Comparison of ENCODE assay signal across 9 cellular contexts in genomic region chr7:142459557-142459963, GRCh38.
DNase-seq lines count a peak whose midpoint lies in the region; ATAC-seq, FAIRE-seq and TF ChIP-seq lines count a peak whose summit lies in the region.
"Had no signal": no experiment of that assay in that cellular context is flagged by ENCODE, and none has a peak within 500 bp of the region (broad histone marks: within the 10 kb centered on the region; RNA-seq: fewer than 3 reads in every experiment).

No MANE protein-coding gene starts in this region.

- no peak overlapping the region for H3K4me3 Mint-ChIP-seq in nephron
- H3K4me3 Mint-ChIP-seq: IgD-negative memory B cell had no signal

- ATAC-seq in SK-N-SH treated with all-trans-retinoic acid at 6 μM for 48 hours (peak; percentile 91), esophagus mucosa (peak; percentile 67)

- H2AFZ ChIP-seq in GM23248, result no peak overlapping the region

- DNase-seq in ELF-1 (ENCODE audit: low read depth, low spot score) (peak; percentile 69), GM23248 (peak; percentile 73)
- DNase-seq in Jurkat, Clone E6-1 (ENCODE audit: low read depth, low spot score), result peak; percentile 86
- no peak for DNase-seq in effector CD8-positive, alpha-beta T cell (lab: John Stamatoyannopoulos, UW)

- H3K79me2 ChIP-seq in GM23248 (ENCODE audit: insufficient read depth), result no peaks in the 10 kb centered on the region

- peaks cover 9% of the 10 kb centered on the region for H3K4me1 Mint-ChIP-seq in nephron

- no peaks in the 10 kb centered on the region for H3K36me3 ChIP-seq in GM23248 (ENCODE audit: low read depth)

- no peaks in the 10 kb centered on the region for H3K9me3 Mint-ChIP-seq in nephron
- H3K9me3 Mint-ChIP-seq: IgD-negative memory B cell had no signal

- no peak overlapping the region for H3K4me2 ChIP-seq in GM23248 (ENCODE audit: unreplicated experiment)

- H3K27me3 ChIP-seq in GM23248 (replicated peaks; ENCODE audit: insufficient read depth), result no peaks in the 10 kb centered on the region

- peaks cover 16% of the 10 kb centered on the region for H3K27me3 Mint-ChIP-seq in nephron (ENCODE audit: low read depth)

- peaks cover 29% of the 10 kb centered on the region for H3F3A ChIP-seq in GM23248 (ENCODE audit: insufficient read depth)

- H3K27ac ChIP-seq in GM23248, result no peak overlapping the region

- peak; percentile 43 for FAIRE-seq in A204.1 (lab: Jason Lieb, UNC)

- no peaks in the 10 kb centered on the region for H3K9me3 ChIP-seq in GM23248 (ENCODE audit: low read depth)

- peaks cover 37% of the 10 kb centered on the region for H3K4me1 ChIP-seq in GM23248 (ENCODE audit: insufficient read depth)

- H4K20me1 ChIP-seq in GM23248 (ENCODE audit: insufficient read depth), result no peaks in the 10 kb centered on the region

- H3K36me3 Mint-ChIP-seq in nephron (ENCODE audit: low read depth), result no peaks in the 10 kb centered on the region
- H3K36me3 Mint-ChIP-seq: IgD-negative memory B cell had no signal

- no peak overlapping the region for H3K27ac Mint-ChIP-seq in nephron
- H3K27ac Mint-ChIP-seq: IgD-negative memory B cell had no signal

- no peaks in the 10 kb centered on the region for H3K9me2 ChIP-seq in GM23248 (ENCODE audit: insufficient read depth)

- no peak overlapping the region for H3K9ac ChIP-seq in GM23248

- in situ Hi-C loops in GM23248 (cut with MboI), result no loop called here

- H3K4me3 ChIP-seq in GM23248, result no peak overlapping the region
- H3K4me3 ChIP-seq in Jurkat, Clone E6-1 (ENCODE audit: low read length), result no peak overlapping the region

- 4 to 9% methylated on average over 5 of the region's 5 CpGs for WGBS in GM23248 (ENCODE audit: low coverage in 1 of 2, low lambda C conversion rate in 2 of 2, missing lambda C conversion rate in 2 of 2), 2 experiments

- peak; percentile 64 to 79 (median 73) for TF ChIP-seq CTCF in nephron (IDR thresholded peaks at IDR 0.05; ENCODE audit: unreplicated experiment in 3 of 3)

TF ChIP-seq in SK-N-SH treated with all-trans-retinoic acid at 6 μM for 48 hours, 23 proteins besides CTCF, POLR2A, EP300 and RAD21:
- TF ChIP-seq ZFP30 (CRISPR knock-in tag; IDR thresholded peaks at IDR 0.05), result no peak
- no peak for TF ChIP-seq BACH2 (CRISPR knock-in tag; IDR thresholded peaks at IDR 0.05; ENCODE audit: borderline replicate concordance)
